17 cellular contexts compared by ENCODE assay signal in the genomic region with DNA sequence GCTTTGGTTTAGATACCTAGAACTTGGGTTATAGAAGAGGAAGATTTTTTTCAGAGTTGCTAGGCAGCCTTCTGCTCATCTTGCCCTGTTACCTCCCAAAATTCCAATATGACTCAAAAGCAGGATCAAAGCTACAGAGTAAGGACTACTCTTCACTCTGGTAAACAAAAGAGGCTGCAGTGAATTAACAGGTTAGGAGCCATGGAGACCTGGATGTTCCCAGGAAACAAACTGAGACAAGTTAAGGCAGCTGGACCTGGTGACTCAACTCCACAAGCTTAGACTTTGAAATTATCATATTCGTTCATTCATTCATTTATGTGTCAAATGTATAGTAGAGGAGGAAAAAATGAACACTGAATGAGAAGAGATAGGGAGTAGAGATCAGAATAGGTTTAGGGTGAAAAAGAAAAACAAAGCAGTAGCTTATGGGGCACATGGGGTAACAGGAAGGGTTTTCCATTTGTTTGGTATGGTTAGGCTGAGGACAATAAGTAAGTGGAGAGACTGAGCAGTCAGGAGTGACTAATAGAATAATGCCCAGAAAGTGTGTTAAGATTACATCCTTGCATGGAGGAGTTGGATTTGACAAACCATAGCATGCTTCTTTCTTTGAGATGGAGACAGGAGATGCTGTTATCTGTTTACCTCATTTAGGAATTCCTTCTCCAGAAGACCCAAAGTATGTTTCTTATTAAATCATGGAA.
"Had no signal": no experiment of that assay in that cellular context is flagged by ENCODE, and none has a peak within 500 bp of the region (broad histone marks: within the 10 kb centered on the region; RNA-seq: fewer than 3 reads in every experiment).

No MANE protein-coding gene starts in this region.

- H3K36me3 Mint-ChIP-seq: activated CD8-positive, alpha-beta memory T cell treated with anti-CD3 and anti-CD28 coated beads, Interleukin-2, amount 10 ng/mL, durations not matched to agents 7 days and 5 days; activated naive CD8-positive, alpha-beta T cell; naive B cell had no signal

- H2AFZ ChIP-seq: parathyroid adenoma had no signal

- ATAC-seq: activated CD8-positive, alpha-beta memory T cell treated with anti-CD3 and anti-CD28 coated beads, Interleukin-2, amount 10 ng/mL, durations not matched to agents 7 days and 5 days had no signal

- H3K27ac Mint-ChIP-seq: activated CD8-positive, alpha-beta memory T cell treated with anti-CD3 and anti-CD28 coated beads, Interleukin-2, amount 10 ng/mL, durations not matched to agents 7 days and 5 days; activated naive CD8-positive, alpha-beta T cell; activated T-cell treated with anti-CD3 and anti-CD28 coated beads, Interleukin-2, amount 50 U/mL, for 24 hours; naive B cell had no signal

- FAIRE-seq: endometrium, frontal cortex, kidney had no signal

- H3K4me3 ChIP-seq: dorsolateral prefrontal cortex, heart right ventricle, skin epidermis, stomach, thoracic aorta had no signal

- DNase-seq: activated CD4-positive, alpha-beta T cell treated with anti-CD3 and anti-CD28 coated beads for 1 hour; activated CD4-positive, alpha-beta T cell treated with anti-CD3 and anti-CD28 coated beads, Interleukin-2, amount 50 U/mL, for 48 hours; activated CD8-positive, alpha-beta memory T cell treated with anti-CD3 and anti-CD28 coated beads, Interleukin-2, amount 10 ng/mL, durations not matched to agents 7 days and 5 days; activated effector memory CD4-positive, alpha-beta T cell treated with Interleukin-2 at 50 U/mL for 16 hours; activated T-cell treated with anti-CD3 and anti-CD28 coated beads, Interleukin-2, amount 50 U/mL, for 24 hours; dorsolateral prefrontal cortex; kidney; midbrain; naive B cell; stomach had no signal

- H3K36me3 ChIP-seq: heart right ventricle, stomach, thoracic aorta had no signal

- H3K4me3 Mint-ChIP-seq: activated CD8-positive, alpha-beta memory T cell treated with anti-CD3 and anti-CD28 coated beads, Interleukin-2, amount 10 ng/mL, durations not matched to agents 7 days and 5 days; activated naive CD8-positive, alpha-beta T cell; activated T-cell treated with anti-CD3 and anti-CD28 coated beads, Interleukin-2, amount 50 U/mL, for 24 hours; naive B cell had no signal

- H3K9ac ChIP-seq: parathyroid adenoma had no signal

- H3K4me1 Mint-ChIP-seq: activated CD8-positive, alpha-beta memory T cell treated with anti-CD3 and anti-CD28 coated beads, Interleukin-2, amount 10 ng/mL, durations not matched to agents 7 days and 5 days had no signal

- H3K27me3 Mint-ChIP-seq: activated CD8-positive, alpha-beta memory T cell treated with anti-CD3 and anti-CD28 coated beads, Interleukin-2, amount 10 ng/mL, durations not matched to agents 7 days and 5 days; activated naive CD8-positive, alpha-beta T cell; activated T-cell treated with anti-CD3 and anti-CD28 coated beads, Interleukin-2, amount 50 U/mL, for 24 hours; naive B cell had no signal

- H3K9me3 ChIP-seq: stomach, thoracic aorta had no signal

- H3K27me3 ChIP-seq: dorsolateral prefrontal cortex, heart right ventricle, stomach had no signal

- H3K4me1 ChIP-seq: stomach had no signal

- H3K27ac ChIP-seq: dorsolateral prefrontal cortex, heart right ventricle, parathyroid adenoma, stomach, thoracic aorta had no signal
